Comparison of ENCODE assay signal across 9 cellular contexts in genomic region chr11:118002010-118002540, GRCh38. TPM values are rescaled to one million over a fixed set of nuclear protein-coding genes. Genes with fewer than 3 reads are reported as not detected.
DNase-seq lines count a peak whose midpoint lies in the region; ATAC-seq and TF ChIP-seq lines count a peak whose summit lies in the region.
"Had no signal": no experiment of that assay in that cellular context is flagged by ENCODE, and none has a peak within 500 bp of the region (broad histone marks: within the 10 kb centered on the region; RNA-seq: fewer than 3 reads in every experiment).

No MANE protein-coding gene starts in this region.

- no peaks in the 10 kb centered on the region for H3K36me3 ChIP-seq in right atrium auricular region
- no peaks in the 10 kb centered on the region for H3K36me3 ChIP-seq in uterus

- H3K36me3 Mint-ChIP-seq in activated naive CD4-positive, alpha-beta T cell treated with anti-CD3 and anti-CD28 coated beads, Interleukin-2, amount 50 U/mL, for 72 hours, result peaks cover 36 to 40% of the 10 kb centered on the region in 2 donors
- H3K36me3 Mint-ChIP-seq in natural killer cell treated with Interleukin-12 subunit alpha and Interleukin-12 subunit beta and Interleukin-15 and Interleukin-18, amount 100 ng/mL, for 72 hours, result peaks cover 20% of the 10 kb centered on the region

- DNase-seq in right atrium auricular region (ENCODE audit: low spot score) (peak; percentile 55), left ventricle myocardium superior (no peak), uterus (no peak), hippocampal formation (lab: John Stamatoyannopoulos, UW) (no peak), KG1 (lab: John Stamatoyannopoulos, UW) (no peak)
- peak in 1 of 2 donors; percentile 53 for DNase-seq in activated naive CD4-positive, alpha-beta T cell treated with anti-CD3 and anti-CD28 coated beads, Interleukin-2, amount 50 U/mL, for 72 hours (ENCODE audit: low spot score in 2 of 2)
- no peak for DNase-seq in natural killer cell treated with Interleukin-12 subunit alpha and Interleukin-12 subunit beta and Interleukin-15 and Interleukin-18, amount 100 ng/mL, for 72 hours (ENCODE audit: low spot score)
- DNase-seq: IMR-90 had no signal

- H3K9me3 ChIP-seq in right atrium auricular region (no peaks in the 10 kb centered on the region), uterus (no peaks in the 10 kb centered on the region)

- H3K4me1 ChIP-seq in right atrium auricular region (peaks cover 0 to 15% of the 10 kb centered on the region in 2 donors), uterus (no peaks in the 10 kb centered on the region)

- TF ChIP-seq CTCF in right atrium auricular region (IDR thresholded peaks at IDR 0.05), result no peak
- TF ChIP-seq CTCF in uterus (IDR thresholded peaks at IDR 0.05), result no peak

- peaks cover 8 to 17% of the 10 kb centered on the region in 2 donors for H3K9me3 Mint-ChIP-seq in activated naive CD4-positive, alpha-beta T cell treated with anti-CD3 and anti-CD28 coated beads, Interleukin-2, amount 50 U/mL, for 72 hours
- H3K9me3 Mint-ChIP-seq in natural killer cell treated with Interleukin-12 subunit alpha and Interleukin-12 subunit beta and Interleukin-15 and Interleukin-18, amount 100 ng/mL, for 72 hours, result peaks cover 9% of the 10 kb centered on the region

- intact Hi-C loops in left ventricle myocardium superior (cut with micrococcal nuclease), result no loop called here
- intact Hi-C loops in uterus (cut with DNase I; ENCODE audit: low total_unique reads), result no loop called here

- H3K27me3 ChIP-seq in right atrium auricular region (no peaks in the 10 kb centered on the region), uterus (no peaks in the 10 kb centered on the region)

- H3K27me3 Mint-ChIP-seq in natural killer cell treated with Interleukin-12 subunit alpha and Interleukin-12 subunit beta and Interleukin-15 and Interleukin-18, amount 100 ng/mL, for 72 hours, result no peaks in the 10 kb centered on the region

- peak overlapping the region; percentile 92 to 93 for H3K27ac Mint-ChIP-seq in activated naive CD4-positive, alpha-beta T cell treated with anti-CD3 and anti-CD28 coated beads, Interleukin-2, amount 50 U/mL, for 72 hours
- H3K27ac Mint-ChIP-seq in natural killer cell treated with Interleukin-12 subunit alpha and Interleukin-12 subunit beta and Interleukin-15 and Interleukin-18, amount 100 ng/mL, for 72 hours, result peak overlapping the region; percentile 94 to 98

- peak overlapping the region; percentile 79 for H3K4me3 Mint-ChIP-seq in natural killer cell treated with Interleukin-12 subunit alpha and Interleukin-12 subunit beta and Interleukin-15 and Interleukin-18, amount 100 ng/mL, for 72 hours

- no peak for TF ChIP-seq POLR2A in uterus (IDR thresholded peaks at IDR 0.05)

- peaks cover 80 to 81% of the 10 kb centered on the region in 2 donors for H3K4me1 Mint-ChIP-seq in natural killer cell treated with Interleukin-12 subunit alpha and Interleukin-12 subunit beta and Interleukin-15 and Interleukin-18, amount 100 ng/mL, for 72 hours (ENCODE audit: low read depth in 2 of 2)

- ATAC-seq in left ventricle myocardium superior (no peak), GM19351 (IDR thresholded peaks at IDR 0.05; ENCODE audit: unreplicated experiment) (no peak)
- ATAC-seq in activated naive CD4-positive, alpha-beta T cell treated with anti-CD3 and anti-CD28 coated beads, Interleukin-2, amount 50 U/mL, for 72 hours, result peak; percentile 66 to 78
- peak; percentile 68 to 76 for ATAC-seq in natural killer cell treated with Interleukin-12 subunit alpha and Interleukin-12 subunit beta and Interleukin-15 and Interleukin-18, amount 100 ng/mL, for 72 hours

- H3K27ac ChIP-seq in right atrium auricular region (peak overlapping the region; percentile 33 to 69), uterus (peak overlapping the region; percentile 48 to 74)

- H3K4me3 ChIP-seq in right atrium auricular region, result no peak overlapping the region
- H3K4me3 ChIP-seq in uterus, result no peak overlapping the region

RNA-seq across cellular contexts. Expression of gene IL10RA, which starts 15.9 kb away (rescaled TPM):
- total RNA-seq in right atrium auricular region (10 to 100 TPM in 1 of 2 donors, 1 to 10 TPM in 1; 4.6 to 11.4 TPM), left ventricle myocardium superior (6.0 TPM), uterus (10 to 100 TPM in 3 of 4 donors, 1 to 10 TPM in 1; 6.8 to 45.9 (median 11.1) TPM)
- 10 to 100 TPM; 31.6 to 32.2 TPM for total RNA-seq in activated naive CD4-positive, alpha-beta T cell treated with anti-CD3 and anti-CD28 coated beads, Interleukin-2, amount 50 U/mL, for 72 hours
- total RNA-seq in natural killer cell treated with Interleukin-12 subunit alpha and Interleukin-12 subunit beta and Interleukin-15 and Interleukin-18, amount 100 ng/mL, for 72 hours, result 10 to 100 TPM; 59.8 to 83.6 TPM
- total RNA-seq: IMR-90 had no signal

Comparison
In these comparisons a context has a peak if more than half of its experiments do, and no peak if none do; other contexts are left out.
1. ATAC-seq: peak in activated naive CD4-positive, alpha-beta T cell treated with anti-CD3 and anti-CD28 coated beads, Interleukin-2, amount 50 U/mL, for 72 hours (2 of 2) and natural killer cell treated with Interleukin-12 subunit alpha and Interleukin-12 subunit beta and Interleukin-15 and Interleukin-18, amount 100 ng/mL, for 72 hours (2 of 2); none in left ventricle myocardium superior (single experiment) and GM19351 (single experiment).